In genomic region chr4:103303011-103303410, GRCh38 we compare ENCODE assay signal across 21 cellular contexts.
A peak's percentile ranks its signal among the peaks of the same experiment; 100 is the strongest.
DNase-seq lines count a peak whose midpoint lies in the region; ATAC-seq, FAIRE-seq and TF ChIP-seq lines count a peak whose summit lies in the region.
"Had no signal": no experiment of that assay in that cellular context is flagged by ENCODE, and none has a peak within 500 bp of the region (broad histone marks: within the 10 kb centered on the region; RNA-seq: fewer than 3 reads in every experiment).

No MANE protein-coding gene starts in this region.

- H2AFZ ChIP-seq in H1 (ENCODE audit: low read length) (no peak overlapping the region), trophoblast cell (ENCODE audit: insufficient read depth, low read length, poor library complexity) (no peak overlapping the region)

- TF ChIP-seq CTCF in H1 (IDR thresholded peaks at IDR 0.05; ENCODE audit: control extremely low read depth in 1 of 3, insufficient read depth in 1 of 3, low read depth in 1 of 3, low read length in 3 of 3) = no peak

- H3K4me2 ChIP-seq in H1 (ENCODE audit: insufficient read depth in 1 of 2, low read depth in 2 of 2, low read length in 2 of 2) = no peak overlapping the region
- H3K4me2 ChIP-seq in trophoblast cell (ENCODE audit: low read length) = no peak overlapping the region

- no peak overlapping the region for H2BK15ac ChIP-seq in H1 (ENCODE audit: low read length)

- H3K27ac ChIP-seq in H1 (ENCODE audit: low read depth, low read length) (no peak overlapping the region), trophoblast cell (ENCODE audit: low read depth, low read length) (no peak overlapping the region)
- H3K27ac ChIP-seq: 22Rv1, C4-2B had no signal

- H3K14ac ChIP-seq in H1 (ENCODE audit: insufficient read length) = no peak overlapping the region
- H3K14ac ChIP-seq in trophoblast cell (ENCODE audit: low read length) = no peak overlapping the region

- no peak overlapping the region for H3K56ac ChIP-seq in H1 (replicated peaks; ENCODE audit: insufficient read length, low read depth, low read length)

- no peaks in the 10 kb centered on the region for H3K79me1 ChIP-seq in H1 (ENCODE audit: low read depth, low read length)
- peaks cover 2% of the 10 kb centered on the region for H3K79me1 ChIP-seq in trophoblast cell (ENCODE audit: low read length)

- H3K27me3 ChIP-seq in H1 (replicated peaks in 1 of 4; ENCODE audit: control insufficient read depth in 3 of 4, extremely low read depth in 1 of 4, insufficient read depth in 3 of 4, low read length in 3 of 4) (no peaks in the 10 kb centered on the region), trophoblast cell (ENCODE audit: insufficient read depth, low read length) (no peaks in the 10 kb centered on the region)

- POLR2A ChIA-PET in H1 (lab: Charles Lee; ENCODE audit: partially characterized antibody) = no interaction called here

- no peak for TF ChIP-seq RAD21 in H1 (IDR thresholded peaks at IDR 0.05 in 1 of 2, conservative IDR thresholded peaks at IDR 0.05 in 1 of 2; ENCODE audit: low read depth in 2 of 2, low read length in 2 of 2)

- no peak overlapping the region for H3K4ac ChIP-seq in H1 (replicated peaks; ENCODE audit: insufficient read length, low read depth, low read length)
- no peak overlapping the region for H3K4ac ChIP-seq in trophoblast cell (ENCODE audit: low read depth, low read length)

- H3K36me3 ChIP-seq in H1 (ENCODE audit: control insufficient read depth in 2 of 4, insufficient read depth in 4 of 4, low read length in 3 of 4) (no peaks in the 10 kb centered on the region), trophoblast cell (ENCODE audit: control insufficient read depth in 1 of 2, insufficient read depth in 2 of 2, low read length in 2 of 2) (no peaks in the 10 kb centered on the region)

- no peak overlapping the region for H3K4me3 ChIP-seq in H1 (ENCODE audit: extremely low read depth in 1 of 4, insufficient read depth in 2 of 4, low read depth in 3 of 4, low read length in 4 of 4)
- no peak overlapping the region for H3K4me3 ChIP-seq in trophoblast cell (ENCODE audit: low read depth, low read length)

- H2BK12ac ChIP-seq in H1 (ENCODE audit: low read depth, low read length) (no peak overlapping the region), trophoblast cell (ENCODE audit: low read length) (no peak overlapping the region)

- H2BK5ac ChIP-seq in H1 (ENCODE audit: low read depth, low read length) = peak overlapping the region; percentile 52; the same call in 1 of the 2 replicates
- H2BK5ac ChIP-seq in trophoblast cell (ENCODE audit: low read depth, low read length, poor library complexity) = no peak overlapping the region

- FAIRE-seq in H1 (lab: Jason Lieb, UNC) = no peak

- no peak for TF ChIP-seq POLR2A in H1 (IDR thresholded peaks at IDR 0.05; ENCODE audit: control extremely low read depth in 1 of 2, low read depth in 2 of 2, low read length in 2 of 2)

- H3K9ac ChIP-seq in H1 (replicated peaks in 1 of 4; ENCODE audit: extremely low read depth in 1 of 4, low read depth in 3 of 4, low read length in 3 of 4) = no peak overlapping the region
- H3K9ac ChIP-seq in trophoblast cell (ENCODE audit: low read length) = no peak overlapping the region

- H4K12ac ChIP-seq in trophoblast cell (ENCODE audit: low read depth, low read length) = no peak overlapping the region

- H4K8ac ChIP-seq in H1 (ENCODE audit: extremely low read depth, insufficient read depth, low read length) = no peak overlapping the region
- H4K8ac ChIP-seq in trophoblast cell (ENCODE audit: low read depth, low read length) = no peak overlapping the region

- H3K23me2 ChIP-seq in H1 (ENCODE audit: low read depth, low read length) = no peaks in the 10 kb centered on the region

- peak; percentile 43 for DNase-seq in DMS53 (lab: John Stamatoyannopoulos, UW)
- no peak for DNase-seq in DMS53 treated with DMSO at 0.1 percent for 48 hours (lab: John Stamatoyannopoulos, UW; ENCODE audit: unreplicated experiment)
- DNase-seq in NCI-H69 (lab: John Stamatoyannopoulos, UW) = peak; percentile 1
- no peak for DNase-seq in H1 (ENCODE audit: low read depth in 1 of 2, low spot score in 2 of 2)
- peak; percentile 56 to 88 for DNase-seq in trophoblast cell
- DNase-seq in NCI-H524 (lab: John Stamatoyannopoulos, UW) = no peak
- no peak for DNase-seq in posterior cingulate gyrus
- DNase-seq: AML-193, DMS 273 treated with DMSO at 0.1 percent for 48 hours, GDM1, IMR-90, MM.1S, NCI-H1092 treated with DMSO at 0.1 percent for 48 hours, NCI-H146, NCI-H2029 treated with DMSO at 0.1 percent for 48 hours, NCI-H2171 treated with DMSO at 0.1 percent for 48 hours, NCI-H446, SIG-M5 had no signal

- CTCF ChIA-PET in H1 (lab: Charles Lee; ENCODE audit: partially characterized antibody) = no interaction called here

- no peak overlapping the region for H2BK20ac ChIP-seq in H1 (ENCODE audit: low read length)

- no peak for ATAC-seq in GM18870 (IDR thresholded peaks at IDR 0.05; ENCODE audit: unreplicated experiment)

- intact Hi-C loops in posterior cingulate gyrus (cut with DNase I) = no loop called here

- H3K23ac ChIP-seq in H1 (ENCODE audit: insufficient read length) (no peak overlapping the region), trophoblast cell (ENCODE audit: low read length) (no peak overlapping the region)

- peaks cover 0 to 8% (median 2%) of the 10 kb centered on the region in 4 experiments; a peak in 2 of 7 replicates for H3K4me1 ChIP-seq in H1 (replicated peaks in 1 of 4; ENCODE audit: control insufficient read depth in 3 of 4, insufficient read depth in 4 of 4, low read length in 3 of 4)
- peaks cover 6 to 17% of the 10 kb centered on the region in 2 experiments for H3K4me1 ChIP-seq in trophoblast cell (ENCODE audit: control insufficient read depth in 1 of 2, insufficient read depth in 2 of 2, low read length in 2 of 2)

- H4K91ac ChIP-seq in H1 (replicated peaks; ENCODE audit: insufficient read length, low read length) = no peak overlapping the region
- no peak overlapping the region for H4K91ac ChIP-seq in trophoblast cell (ENCODE audit: low read depth, low read length)

- no peaks in the 10 kb centered on the region for H4K20me1 ChIP-seq in H1 (replicated peaks in 1 of 2; ENCODE audit: control insufficient read depth in 1 of 2, insufficient read depth in 2 of 2, low read length in 2 of 2)

- H3K18ac ChIP-seq in H1 (ENCODE audit: extremely low read depth, low read length) (peak overlapping the region; percentile 32; the same call in 1 of the 2 replicates), trophoblast cell (ENCODE audit: low read length) (no peak overlapping the region)

- H2BK120ac ChIP-seq in H1 (replicated peaks; ENCODE audit: low read depth, low read length) (no peak overlapping the region), trophoblast cell (ENCODE audit: insufficient read depth, low read length, poor library complexity) (no peak overlapping the region)

- TF ChIP-seq EP300 in H1 (IDR thresholded peaks at IDR 0.05; ENCODE audit: borderline replicate concordance in 1 of 2, low read depth in 2 of 2, low read length in 2 of 2) = no peak

- no peak overlapping the region for H4K5ac ChIP-seq in H1 (ENCODE audit: insufficient read length, low read depth, low read length)

- no peaks in the 10 kb centered on the region for H3K9me3 ChIP-seq in H1 (ENCODE audit: insufficient read depth in 2 of 2, low read depth in 1 of 2, low read length in 1 of 2)
- H3K9me3 ChIP-seq in trophoblast cell (ENCODE audit: insufficient read depth, low read depth, low read length) = no peaks in the 10 kb centered on the region

- H3K79me2 ChIP-seq in H1 (ENCODE audit: control insufficient read depth in 1 of 2, insufficient read depth in 2 of 2, low read length in 2 of 2) = no peaks in the 10 kb centered on the region
- H3K79me2 ChIP-seq in trophoblast cell (ENCODE audit: control insufficient read depth, insufficient read depth, low read length, poor library complexity) = no peaks in the 10 kb centered on the region

- H2AK5ac ChIP-seq in H1 (ENCODE audit: low read depth, low read length) (no peak overlapping the region), trophoblast cell (ENCODE audit: low read length) (no peak overlapping the region)

TF ChIP-seq in H1, 55 proteins besides CTCF, POLR2A, EP300 and RAD21:
- TF ChIP-seq NANOG (IDR thresholded peaks at IDR 0.05; ENCODE audit: insufficient read depth, low read depth, low read length, poor library complexity, severe bottlenecking) (no peak), SIRT6 (IDR thresholded peaks at IDR 0.05; ENCODE audit: low read length) (no peak), TBP (IDR thresholded peaks at IDR 0.05; ENCODE audit: low read depth, low read length) (no peak), SRF (IDR thresholded peaks at IDR 0.05; ENCODE audit: low read depth, low read length) (no peak), CBX8 (IDR thresholded peaks at IDR 0.05; ENCODE audit: borderline replicate concordance, low read depth, low read length) (no peak), RBBP5 (IDR thresholded peaks at IDR 0.05; ENCODE audit: borderline replicate concordance, low read depth, low read length) (no peak), SP4 (IDR thresholded peaks at IDR 0.05; ENCODE audit: low read length) (no peak), CHD2 (IDR thresholded peaks at IDR 0.05; ENCODE audit: low read length) (no peak), TAF7 (optimal IDR thresholded peaks at IDR 0.05; ENCODE audit: borderline replicate concordance, low read depth, low read length) (no peak), PHF8 (conservative IDR thresholded peaks at IDR 0.05; ENCODE audit: low read depth, low read length) (no peak)

Comparison
In these comparisons a context has a peak if more than half of its experiments do, and no peak if none do; other contexts are left out.
1. DNase-seq: peak in DMS53 (single experiment), NCI-H69 (single experiment) and trophoblast cell (2 of 2); none in DMS53 treated with DMSO at 0.1 percent for 48 hours (single experiment), H1 (0 of 2), NCI-H524 (0 of 2) and posterior cingulate gyrus (0 of 10).